Comparison of ENCODE assay signal across 1 cellular context in genomic region chr16:86498661-86499493, GRCh38.
TF ChIP-seq lines count a peak whose summit lies in the region.

No MANE protein-coding gene starts in this region.

TF ChIP-seq in HepG2, 621 proteins besides CTCF, POLR2A, EP300 and RAD21:
- TF ChIP-seq ZXDC (CRISPR knock-in tag; IDR thresholded peaks at IDR 0.05) (no peak), ZMYM3 (CRISPR knock-in tag; IDR thresholded peaks at IDR 0.05) (no peak), EZH2 (conservative IDR thresholded peaks at IDR 0.05; ENCODE audit: low read depth, low read length) (peak; percentile 54; the same call in 1 of the 2 replicates), HES4 (CRISPR knock-in tag; IDR thresholded peaks at IDR 0.05; ENCODE audit: borderline replicate concordance) (0 out of 2 replicates have a peak, but pooled peaks have one; percentile 30)
